In genomic region chr2:171735991-171736710, GRCh38 we compare ENCODE assay signal across 16 cellular contexts. TPM values are rescaled to one million over a fixed set of nuclear protein-coding genes. Genes with fewer than 3 reads are reported as not detected.
DNase-seq lines count a peak whose midpoint lies in the region; ATAC-seq and TF ChIP-seq lines count a peak whose summit lies in the region.
"Had no signal": no experiment of that assay in that cellular context is flagged by ENCODE, and none has a peak within 500 bp of the region (broad histone marks: within the 10 kb centered on the region; RNA-seq: fewer than 3 reads in every experiment).

No MANE protein-coding gene starts in this region.

- H3K9me3 Mint-ChIP-seq in stimulated activated naive CD8-positive, alpha-beta T cell treated with anti-CD3 and anti-CD28 coated beads, Interleukin-15, amount 100 ng/mL, for 72 hours = no peaks in the 10 kb centered on the region
- H3K9me3 Mint-ChIP-seq: CD8-positive, alpha-beta T cell had no signal

- H3K4me3 ChIP-seq in left lung = no peak overlapping the region
- H3K4me3 ChIP-seq: BLaER1 treated with 17β-estradiol and CSF1 and Interleukin-3, amounts not matched to agents 10 nM and 100 nM; GM23248; HAP-1 had no signal

- no peak for TF ChIP-seq CTCF in left lung (IDR thresholded peaks at IDR 0.05)

- no peaks in the 10 kb centered on the region for H3K4me1 Mint-ChIP-seq in stimulated activated naive CD8-positive, alpha-beta T cell treated with anti-CD3 and anti-CD28 coated beads, Interleukin-15, amount 100 ng/mL, for 72 hours

- no peaks in the 10 kb centered on the region for H3K4me1 ChIP-seq in left lung
- H3K4me1 ChIP-seq: HAP-1 had no signal

- intact Hi-C loops in left lung (cut with DNase I) = no loop called here

- H3K27ac ChIP-seq in left lung = no peak overlapping the region
- H3K27ac ChIP-seq: BLaER1 treated with 17β-estradiol and CSF1 and Interleukin-3, amounts not matched to agents 10 nM and 100 nM; GM23248; HL-60 had no signal

- no peaks in the 10 kb centered on the region for H3K27me3 ChIP-seq in left lung
- H3K27me3 ChIP-seq: BLaER1 treated with 17β-estradiol and CSF1 and Interleukin-3, amounts not matched to agents 10 nM and 100 nM had no signal

- ATAC-seq in left lung (peak; percentile 53), HG03175 (IDR thresholded peaks at IDR 0.05; ENCODE audit: unreplicated experiment) (no peak), GM21526 (IDR thresholded peaks at IDR 0.05; ENCODE audit: low FRiP score, unreplicated experiment) (no peak)
- no peak for ATAC-seq in stimulated activated naive CD8-positive, alpha-beta T cell treated with anti-CD3 and anti-CD28 coated beads, Interleukin-15, amount 100 ng/mL, for 72 hours
- ATAC-seq: CD8-positive, alpha-beta T cell had no signal

- H3K27ac Mint-ChIP-seq in stimulated activated naive CD8-positive, alpha-beta T cell treated with anti-CD3 and anti-CD28 coated beads, Interleukin-15, amount 100 ng/mL, for 72 hours = no peak overlapping the region
- H3K27ac Mint-ChIP-seq: B cell; CD8-positive, alpha-beta T cell had no signal

- H3K4me3 Mint-ChIP-seq in stimulated activated naive CD8-positive, alpha-beta T cell treated with anti-CD3 and anti-CD28 coated beads, Interleukin-15, amount 100 ng/mL, for 72 hours = no peak overlapping the region
- H3K4me3 Mint-ChIP-seq: B cell; CD8-positive, alpha-beta T cell had no signal

- DNase-seq in RPMI7951 (ENCODE audit: low read depth) = peak; percentile 4
- DNase-seq in fibroblast of peridontal ligament (ENCODE audit: extremely low read depth) = peak; percentile 55
- no peak for DNase-seq in left lung
- DNase-seq in renal cortical epithelial cell (ENCODE audit: low read depth) = peak; percentile 75
- DNase-seq in OCI-M2 (lab: John Stamatoyannopoulos, UW; ENCODE audit: unreplicated experiment) = no peak
- DNase-seq in stimulated activated naive CD8-positive, alpha-beta T cell treated with anti-CD3 and anti-CD28 coated beads, Interleukin-15, amount 100 ng/mL, for 72 hours = no peak
- DNase-seq: CD8-positive, alpha-beta T cell; COR-L47; GM23248; IMR-90 had no signal

- no peaks in the 10 kb centered on the region for H3K9me3 ChIP-seq in left lung
- H3K9me3 ChIP-seq: HAP-1 had no signal

- H3K27me3 Mint-ChIP-seq in stimulated activated naive CD8-positive, alpha-beta T cell treated with anti-CD3 and anti-CD28 coated beads, Interleukin-15, amount 100 ng/mL, for 72 hours = no peaks in the 10 kb centered on the region
- H3K27me3 Mint-ChIP-seq: B cell had no signal

- peaks cover 0 to 87% of the 10 kb centered on the region in 2 donors for H3K36me3 ChIP-seq in left lung

RNA-seq across cellular contexts. Expression of gene DYNC1I2, which starts 48.9 kb away (rescaled TPM):
- 127 and 178 TPM in 2 replicates for total RNA-seq in RPMI7951 (2014; rRNA removed; shearing (Covaris generic))
- total RNA-seq in left lung = 10 to 100 TPM; 87.2 to 90.9 TPM
- total RNA-seq in renal cortical epithelial cell = 222 and 280 TPM in 2 replicates

Comparison
In these comparisons a context has a peak if more than half of its experiments do, and no peak if none do; other contexts are left out.
1. DNase-seq: peak in RPMI7951 (single experiment), fibroblast of peridontal ligament (single experiment) and renal cortical epithelial cell (single experiment); none in left lung (0 of 2), OCI-M2 (single experiment) and stimulated activated naive CD8-positive, alpha-beta T cell treated with anti-CD3 and anti-CD28 coated beads, Interleukin-15, amount 100 ng/mL, for 72 hours (0 of 2).